Comparison of ENCODE assay signal across 8 cellular contexts in genomic region chr16:87463722-87464690, GRCh38. TPM values are rescaled to one million over a fixed set of nuclear protein-coding genes. Genes with fewer than 3 reads are reported as not detected.
A peak's percentile ranks its signal among the peaks of the same experiment; 100 is the strongest.
DNase-seq lines count a peak whose midpoint lies in the region; ATAC-seq, FAIRE-seq and TF ChIP-seq lines count a peak whose summit lies in the region.

No MANE protein-coding gene starts in this region.

- peaks cover 20 to 23% of the 10 kb centered on the region in 2 donors for H3K4me1 Mint-ChIP-seq in stimulated activated naive B cell treated with anti-CD40 and anti-IgM and Interleukin-4, amounts not matched to agents 10 μg/mL and 1 μg/mL and 100 μg/mL, for 72 hours
- H3K4me1 Mint-ChIP-seq in progenitor cell of endocrine pancreas (ENCODE audit: low read depth) = peaks cover 8% of the 10 kb centered on the region

- no peak overlapping the region for H2AFZ ChIP-seq in HepG2 (ENCODE audit: low read length)

- H4K20me1 ChIP-seq in HepG2 (ENCODE audit: insufficient read depth, low read length) = peaks cover 24% of the 10 kb centered on the region; the same call in 1 of the 2 replicates

- H3K9ac ChIP-seq in HepG2 (ENCODE audit: insufficient read depth, low read depth, low read length) = peak overlapping the region; percentile 38; the same call in 1 of the 2 replicates

- intact Hi-C loops in Panc1 (cut with micrococcal nuclease; ENCODE audit: unreplicated experiment) (no loop called here), HepG2 (cut with micrococcal nuclease; ENCODE audit: unreplicated experiment) (loop anchor here (5.0 kb wide), 1 partner anchor 173 kb away; no protein-coding TSS in a partner anchor)

- peak overlapping the region; percentile 82 for H3K27ac Mint-ChIP-seq in stimulated activated naive B cell treated with anti-CD40 and anti-IgM and Interleukin-4, amounts not matched to agents 10 μg/mL and 1 μg/mL and 100 μg/mL, for 72 hours
- no peak overlapping the region for H3K27ac Mint-ChIP-seq in progenitor cell of endocrine pancreas

- peak; percentile 29; the same call in 1 of the 2 replicates for ATAC-seq in Panc1
- no peak for ATAC-seq in HepG2
- peak; percentile 83 to 84 for ATAC-seq in stimulated activated naive B cell treated with anti-CD40 and anti-IgM and Interleukin-4, amounts not matched to agents 10 μg/mL and 1 μg/mL and 100 μg/mL, for 72 hours (replicated peaks)

- H3K9me3 ChIP-seq in Panc1 (ENCODE audit: control insufficient read depth, insufficient read depth, low read depth, low read length) = no peaks in the 10 kb centered on the region
- H3K9me3 ChIP-seq in HepG2 (ENCODE audit: low read length) = no peaks in the 10 kb centered on the region

- no peak for TF ChIP-seq RAD21 in HepG2 (CRISPR knock-in tag; IDR thresholded peaks at IDR 0.05)

- H3K27me3 Mint-ChIP-seq in stimulated activated naive B cell treated with anti-CD40 and anti-IgM and Interleukin-4, amounts not matched to agents 10 μg/mL and 1 μg/mL and 100 μg/mL, for 72 hours = peaks cover under 1 to 14% of the 10 kb centered on the region in 2 donors
- H3K27me3 Mint-ChIP-seq in progenitor cell of endocrine pancreas = no peaks in the 10 kb centered on the region

- in situ Hi-C loops in GM18951 (cut with MboI; ENCODE audit: low sequenced_read_pairs, unreplicated experiment) = no loop called here
- in situ Hi-C loops in Panc1 (cut with HindIII; ENCODE audit: low pct_unique_long_range_greater_than_20kb, low sequenced_read_pairs) = no loop called here
- in situ Hi-C loops in HepG2 (cut with HindIII; ENCODE audit: extremely low pct_ligation_motif_present, low pct_unique_long_range_greater_than_20kb) = no loop called here

- H3K79me2 ChIP-seq in HepG2 (ENCODE audit: insufficient read depth, low read length) = peaks cover 72% of the 10 kb centered on the region

- no peak for TF ChIP-seq EP300 in HepG2 (IDR thresholded peaks at IDR 0.05; ENCODE audit: low read depth in 2 of 2, low read length in 2 of 2)
- no peak for TF ChIP-seq EP300 in HepG2 (CRISPR knock-in tag; IDR thresholded peaks at IDR 0.05; ENCODE audit: borderline replicate concordance)

- DNase-seq in Panc1 (ENCODE audit: low read depth, low spot score) = no peak
- DNase-seq in astrocyte of the hippocampus (ENCODE audit: low read depth, low spot score) = peak; percentile 65
- DNase-seq in HepG2 (ENCODE audit: low spot score) = peak; percentile 30
- peak; percentile 43 for DNase-seq in stimulated activated naive B cell treated with anti-CD40 and anti-IgM and Interleukin-4, amounts not matched to agents 10 μg/mL and 1 μg/mL and 100 μg/mL, for 72 hours
- no peak for DNase-seq in cerebellar nuclear complex (lab: John Stamatoyannopoulos, UW)
- no peak for DNase-seq in NCI-H2196 (lab: John Stamatoyannopoulos, UW; ENCODE audit: unreplicated experiment)
- DNase-seq in progenitor cell of endocrine pancreas (ENCODE audit: low spot score, unreplicated experiment) = no peak

- 78% methylated on average over 22 of the region's 22 CpGs for WGBS in HepG2 (ENCODE audit: low lambda C conversion rate)

- CTCF ChIA-PET in Panc1 (lab: Charles Lee) = interaction anchor here (0.6 kb wide), 1 partner anchor 903 kb away, joined by 3 read pairs; no protein-coding TSS in a partner anchor
- CTCF ChIA-PET in HepG2 (lab: Yijun Ruan, JAX; ENCODE audit: low intra/inter-chr PET ratio, low total read pairs) = no interaction called here

- H3K4me3 ChIP-seq in Panc1 (ENCODE audit: low read depth in 2 of 2, low read length in 2 of 2) (peak overlapping the region in 1 of 2 experiments; percentile 24; a peak in 2 of 4 replicates), HepG2 (replicated peaks in 1 of 3; ENCODE audit: insufficient read depth in 1 of 3, low read depth in 2 of 3, low read length in 3 of 3) (no peak overlapping the region; a peak in 1 of 6 replicates)

- H3K4me3 Mint-ChIP-seq in stimulated activated naive B cell treated with anti-CD40 and anti-IgM and Interleukin-4, amounts not matched to agents 10 μg/mL and 1 μg/mL and 100 μg/mL, for 72 hours = peak overlapping the region; percentile 68 to 74
- H3K4me3 Mint-ChIP-seq in progenitor cell of endocrine pancreas (ENCODE audit: low read depth) = no peak overlapping the region

- TF ChIP-seq POLR2A in GM18951 (IDR thresholded peaks at IDR 0.05; ENCODE audit: extremely low read depth, insufficient read depth, insufficient read length) = peak; percentile 16
- TF ChIP-seq POLR2A in HepG2 (IDR thresholded peaks at IDR 0.05; ENCODE audit: insufficient read depth in 1 of 2, low read depth in 2 of 2, low read length in 2 of 2) = 0 out of 4 replicates have a peak, but pooled peaks of 1 of the 2 experiments have one; percentile 18

- H3K27ac ChIP-seq in Panc1 (ENCODE audit: low read length) (peak overlapping the region; percentile 82), HepG2 (ENCODE audit: extremely low read length, insufficient read depth, low read length) (peak overlapping the region; percentile 55)

- POLR2A ChIA-PET in Panc1 (lab: Charles Lee) = no interaction called here
- POLR2A ChIA-PET in HepG2 (lab: Yijun Ruan, JAX) = interaction anchor here (0.9 to 2.7 kb wide), 8 partner anchors 11 to 147 kb away, joined by 3 to 11 read pairs (median 8); partner anchors contain the start of genes C16orf95 and FBXO31

- H3K36me3 ChIP-seq in Panc1 (ENCODE audit: control insufficient read depth, insufficient read depth, low read length) (no peaks in the 10 kb centered on the region; the same call in 1 of the 2 replicates), HepG2 (replicated peaks in 1 of 2; ENCODE audit: control insufficient read depth in 1 of 2, insufficient read depth in 2 of 2, low read length in 2 of 2) (peaks cover 3 to 17% of the 10 kb centered on the region in 2 experiments)

- peaks cover 0 to 2% of the 10 kb centered on the region in 2 donors for H3K36me3 Mint-ChIP-seq in stimulated activated naive B cell treated with anti-CD40 and anti-IgM and Interleukin-4, amounts not matched to agents 10 μg/mL and 1 μg/mL and 100 μg/mL, for 72 hours
- H3K36me3 Mint-ChIP-seq in progenitor cell of endocrine pancreas (ENCODE audit: insufficient read depth) = peaks cover 4% of the 10 kb centered on the region

- H3K4me1 ChIP-seq in Panc1 (ENCODE audit: control insufficient read depth, insufficient read depth, low read length) (peaks cover 35% of the 10 kb centered on the region), HepG2 (ENCODE audit: insufficient read depth, low read length) (peaks cover 54% of the 10 kb centered on the region)

- H3K4me2 ChIP-seq in HepG2 (ENCODE audit: low read depth, low read length) = peak overlapping the region; percentile 57

- no peak for FAIRE-seq in HepG2 (lab: Jason Lieb, UNC)

- H3K27me3 ChIP-seq in Panc1 (ENCODE audit: control insufficient read depth, insufficient read depth, low read length) (no peaks in the 10 kb centered on the region), HepG2 (ENCODE audit: control insufficient read depth in 1 of 2, insufficient read depth in 2 of 2, low read length in 2 of 2) (no peaks in the 10 kb centered on the region)

- no peak for TF ChIP-seq CTCF in Panc1 (IDR thresholded peaks at IDR 0.05)
- TF ChIP-seq CTCF in HepG2 (CRISPR knock-in tag; IDR thresholded peaks at IDR 0.05) = no peak
- TF ChIP-seq CTCF in progenitor cell of endocrine pancreas (IDR thresholded peaks at IDR 0.05; ENCODE audit: unreplicated experiment) = no peak

- no peaks in the 10 kb centered on the region for H3K9me3 Mint-ChIP-seq in stimulated activated naive B cell treated with anti-CD40 and anti-IgM and Interleukin-4, amounts not matched to agents 10 μg/mL and 1 μg/mL and 100 μg/mL, for 72 hours
- H3K9me3 Mint-ChIP-seq in progenitor cell of endocrine pancreas (ENCODE audit: low read depth) = no peaks in the 10 kb centered on the region

- BruUV-seq in Panc1 (replicated peaks; lab: Mats Ljungman, UMichigan) = no TSS peak
- BruUV-seq in HepG2 (replicated peaks; lab: Mats Ljungman, UMichigan) = no TSS peak

TF ChIP-seq in HepG2, 621 proteins besides CTCF, POLR2A, EP300 and RAD21 (continues in another document):
- 0 out of 2 replicates have a peak, but pooled peaks have one; percentile 42 for TF ChIP-seq ZNF605 (CRISPR knock-in tag; IDR thresholded peaks at IDR 0.05)
- no peak for TF ChIP-seq ZNF766 (CRISPR knock-in tag; IDR thresholded peaks at IDR 0.05; ENCODE audit: borderline replicate concordance)
- no peak for TF ChIP-seq ZNF550 (CRISPR knock-in tag; IDR thresholded peaks at IDR 0.05; ENCODE audit: borderline replicate concordance)
- TF ChIP-seq ZNF24 (IDR thresholded peaks at IDR 0.05) = no peak
- TF ChIP-seq FOXK1 (CRISPR knock-in tag; IDR thresholded peaks at IDR 0.05; ENCODE audit: borderline replicate concordance, low read depth) = 0 out of 2 replicates have a peak, but pooled peaks have one; percentile 5

RNA-seq across cellular contexts. Expression of gene ZCCHC14, which starts 28.8 kb away (rescaled TPM):
- 35.0 TPM for total RNA-seq in Panc1 (2021; ENCODE audit: unreplicated experiment)
- 20.3 TPM for polyA plus RNA-seq in Panc1 (2012; ENCODE audit: insufficient read length)
- 12.5 and 20.4 TPM in 2 replicates for total RNA-seq in HepG2 (2016; rRNA removed; fragmentation: Illumina TruSeq; extraction: Trizol)
- total RNA-seq in HepG2 (2016; cell fraction: cytosol; rRNA removed; fragmentation: Illumina TruSeq; extraction: Trizol; ENCODE audit: low read depth) = 10.4 and 15.8 TPM in 2 replicates
- 11.4 and 19.2 TPM in 2 replicates for total RNA-seq in HepG2 (2016; cell fraction: insoluble cytoplasmic fraction; rRNA removed; fragmentation: Illumina TruSeq; extraction: Trizol)
- 9.4 and 10.4 TPM in 2 replicates for total RNA-seq in HepG2 (2016; cell fraction: membrane; rRNA removed; fragmentation: Illumina TruSeq; extraction: Trizol)
- 21.7 and 25.2 TPM in 2 replicates for total RNA-seq in HepG2 (2016; cell fraction: nucleus; rRNA removed; fragmentation: Illumina TruSeq; extraction: Trizol)
- 12.4 and 13.9 TPM in 2 replicates for polyA plus RNA-seq in HepG2 (2011; rRNA removed)
- 7.2 and 8.1 TPM in 2 replicates for polyA plus RNA-seq in HepG2 (2011; cell fraction: cytosol; rRNA removed)
- 44.4 and 55.9 TPM in 2 replicates for polyA plus RNA-seq in HepG2 (2011; cell fraction: nucleus; rRNA removed)
- polyA plus RNA-seq in HepG2 (2012) = 24.9 and 25.6 TPM in 2 replicates
- polyA plus RNA-seq in HepG2 (2016; cell fraction: cytosol; fragmentation: Illumina TruSeq; extraction: Trizol; ENCODE audit: low read depth) = 0.75 and 0.90 TPM in 2 replicates
- 19.5 and 24.4 TPM in 2 replicates for polyA plus RNA-seq in HepG2 (2016; cell fraction: insoluble cytoplasmic fraction; fragmentation: Illumina TruSeq; extraction: Trizol; ENCODE audit: low read depth)
- 3.1 and 3.9 TPM in 2 replicates for polyA plus RNA-seq in HepG2 (2016; cell fraction: membrane; fragmentation: Illumina TruSeq; extraction: Trizol; ENCODE audit: low read depth)
- 46.5 and 48.4 TPM in 2 replicates for polyA plus RNA-seq in HepG2 (2016; cell fraction: nucleus; fragmentation: Illumina TruSeq; extraction: Trizol; ENCODE audit: insufficient read depth, low read depth)
- polyA minus RNA-seq in HepG2 (2011; rRNA and poly(A)+ RNA removed; ENCODE audit: low replicate concordance) = 16.6 and 28.7 TPM in 2 replicates
- 20.6 and 23.9 TPM in 2 replicates for polyA minus RNA-seq in HepG2 (2011; cell fraction: cytosol; rRNA and poly(A)+ RNA removed)
- 24.0 and 26.7 TPM in 2 replicates for polyA minus RNA-seq in HepG2 (2011; cell fraction: nucleus; rRNA and poly(A)+ RNA removed)
- 40.5 and 42.4 TPM in 2 replicates for total RNA-seq in progenitor cell of endocrine pancreas

Comparison
In these comparisons a context has a peak if more than half of its experiments do, and no peak if none do; other contexts are left out.
1. DNase-seq: peak in astrocyte of the hippocampus (single experiment), HepG2 (single experiment) and stimulated activated naive B cell treated with anti-CD40 and anti-IgM and Interleukin-4, amounts not matched to agents 10 μg/mL and 1 μg/mL and 100 μg/mL, for 72 hours (single experiment); none in Panc1 (single experiment), cerebellar nuclear complex (0 of 2), NCI-H2196 (single experiment) and progenitor cell of endocrine pancreas (single experiment).